In genomic region chr3:4584537-4585249, GRCh38 we compare ENCODE assay signal across 8 cellular contexts.
DNase-seq lines count a peak whose midpoint lies in the region; ATAC-seq and TF ChIP-seq lines count a peak whose summit lies in the region.

No MANE protein-coding gene starts in this region.

- H3K27me3 Mint-ChIP-seq in T-helper 17 cell: no peaks in the 10 kb centered on the region

- peak overlapping the region; percentile 61 for H2AFZ ChIP-seq in DND-41 (ENCODE audit: low read depth, low read length)
- peak overlapping the region; percentile 59 for H2AFZ ChIP-seq in GM23248

- no peaks in the 10 kb centered on the region for H3K9me2 ChIP-seq in GM23248 (ENCODE audit: insufficient read depth)

- peaks cover 14% of the 10 kb centered on the region; the same call in 1 of the 2 replicates for H3F3A ChIP-seq in GM23248 (ENCODE audit: insufficient read depth)

- peak; percentile 47 for TF ChIP-seq CTCF in DND-41 (IDR thresholded peaks at IDR 0.05; ENCODE audit: borderline replicate concordance, extremely low read depth, low read length, poor library complexity, severe bottlenecking)

- 45 to 49% methylated on average over 10 of the region's 10 CpGs for WGBS in GM23248 (ENCODE audit: low coverage in 1 of 2, low lambda C conversion rate in 2 of 2, missing lambda C conversion rate in 2 of 2), 2 experiments

- H4K20me1 ChIP-seq in DND-41 (ENCODE audit: insufficient read depth, low read length): no peaks in the 10 kb centered on the region; the same call in 1 of the 2 replicates
- H4K20me1 ChIP-seq in GM23248 (ENCODE audit: insufficient read depth): no peaks in the 10 kb centered on the region

- H3K4me3 ChIP-seq in DND-41 (ENCODE audit: low read depth in 1 of 2, low read length in 2 of 2): peak overlapping the region in 1 of 2 experiments; percentile 53; a peak in 2 of 4 replicates
- peak overlapping the region; percentile 51 for H3K4me3 ChIP-seq in GM23248

- peak overlapping the region; percentile 39 for H3K9ac ChIP-seq in DND-41 (ENCODE audit: low read depth, low read length)
- peak overlapping the region; percentile 18; the same call in 1 of the 2 replicates for H3K9ac ChIP-seq in GM23248

- peaks cover 62% of the 10 kb centered on the region for H3K4me1 Mint-ChIP-seq in T-helper 17 cell

- peak overlapping the region; percentile 92 for H3K4me3 Mint-ChIP-seq in T-helper 17 cell

- ATAC-seq in DND-41 (ENCODE audit: insufficient read depth, low read depth): peak; percentile 72
- peak; percentile 40 for ATAC-seq in T-helper 17 cell
- ATAC-seq in sciatic nerve: peak; percentile 77
- no peak for ATAC-seq in HG02970 (IDR thresholded peaks at IDR 0.05; ENCODE audit: low FRiP score, unreplicated experiment)

- H3K9me3 ChIP-seq in DND-41 (ENCODE audit: insufficient read depth, low read length, severe bottlenecking) (no peaks in the 10 kb centered on the region), GM23248 (ENCODE audit: low read depth) (no peaks in the 10 kb centered on the region), T-helper 17 cell (ENCODE audit: control insufficient read depth, low read length, poor library complexity, severe bottlenecking) (no peaks in the 10 kb centered on the region)

- no peaks in the 10 kb centered on the region for H3K79me2 ChIP-seq in DND-41 (ENCODE audit: insufficient read depth, low read length)
- no peaks in the 10 kb centered on the region for H3K79me2 ChIP-seq in GM23248 (ENCODE audit: insufficient read depth)

- no peaks in the 10 kb centered on the region for H3K27me3 ChIP-seq in DND-41 (ENCODE audit: insufficient read depth, low read length, poor library complexity)
- no peaks in the 10 kb centered on the region; the same call in 1 of the 2 replicates for H3K27me3 ChIP-seq in GM23248 (replicated peaks; ENCODE audit: insufficient read depth)

- in situ Hi-C loops in GM23248 (cut with MboI): no loop called here

- DNase-seq in DND-41 (peak; percentile 41), GM23248 (peak; percentile 9), T-helper 17 cell (no peak), fibroblast of gingiva (ENCODE audit: low read depth) (peak; percentile 39), sciatic nerve (ENCODE audit: low spot score) (peak; percentile 64), NCI-H2171 (lab: John Stamatoyannopoulos, UW) (no peak), RKO (ENCODE audit: low spot score) (no peak)

- H3K36me3 Mint-ChIP-seq in T-helper 17 cell (ENCODE audit: low read depth): no peaks in the 10 kb centered on the region

- H3K27ac Mint-ChIP-seq in T-helper 17 cell: peak overlapping the region; percentile 92

- peak overlapping the region; percentile 62 for H3K27ac ChIP-seq in DND-41 (ENCODE audit: low read length)
- H3K27ac ChIP-seq in GM23248: no peak overlapping the region

- H3K4me1 ChIP-seq in DND-41 (ENCODE audit: insufficient read depth, low read length): peaks cover 15% of the 10 kb centered on the region
- peaks cover 10% of the 10 kb centered on the region for H3K4me1 ChIP-seq in GM23248 (ENCODE audit: insufficient read depth)

- H3K36me3 ChIP-seq in DND-41 (ENCODE audit: insufficient read depth, low read length): no peaks in the 10 kb centered on the region
- H3K36me3 ChIP-seq in GM23248 (ENCODE audit: low read depth): no peaks in the 10 kb centered on the region

- peak overlapping the region; percentile 59 for H3K4me2 ChIP-seq in DND-41 (ENCODE audit: insufficient read depth, low read length)
- peak overlapping the region; percentile 46 for H3K4me2 ChIP-seq in GM23248 (ENCODE audit: unreplicated experiment)

- intact Hi-C loops in sciatic nerve (cut with DNase I): no loop called here

Comparison
In these comparisons a context has a peak if more than half of its experiments do, and no peak if none do; other contexts are left out.
1. DNase-seq: peak in DND-41 (single experiment), GM23248 (single experiment), fibroblast of gingiva (single experiment) and sciatic nerve (single experiment); none in T-helper 17 cell (0 of 3), NCI-H2171 (single experiment) and RKO (single experiment).